In the genomic region with DNA sequence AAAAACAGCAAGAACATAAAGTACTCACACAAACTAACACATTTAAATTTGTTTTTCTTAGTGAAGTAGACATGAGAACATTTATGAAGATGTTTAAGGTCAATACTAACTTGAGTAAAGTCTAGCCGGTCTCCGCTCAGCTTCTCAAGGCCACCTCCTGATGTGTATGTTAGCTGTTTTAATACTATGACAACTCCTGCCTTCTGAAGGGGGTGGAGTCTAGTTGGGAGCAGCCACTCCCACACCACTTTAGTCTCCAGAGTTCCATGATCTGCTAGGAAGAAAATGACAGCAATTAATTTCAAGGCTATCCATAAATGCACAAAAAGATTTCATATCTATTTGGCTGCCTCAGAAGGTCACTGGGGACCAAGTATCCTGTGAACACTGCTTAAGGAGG, we compare ENCODE assay signal across 20 cellular contexts. TPM values are rescaled to one million over a fixed set of nuclear protein-coding genes. Genes with fewer than 3 reads are reported as not detected.
DNase-seq lines count a peak whose midpoint lies in the region; ATAC-seq, FAIRE-seq and TF ChIP-seq lines count a peak whose summit lies in the region.
"Had no signal": no experiment of that assay in that cellular context is flagged by ENCODE, and none has a peak within 500 bp of the region (broad histone marks: within the 10 kb centered on the region; RNA-seq: fewer than 3 reads in every experiment).

Gene GSTA3 (minus strand): TSS at position 168 of the 400 bp plus-strand sequence. CDS start 3,864 bp downstream, outside the sequence.

- FAIRE-seq in D721Med (lab: Jason Lieb, UNC) = no peak

- H3K27me3 ChIP-seq in body of pancreas (no peaks in the 10 kb centered on the region), parathyroid adenoma (ENCODE audit: control insufficient read depth, insufficient read depth, low read length) (no peaks in the 10 kb centered on the region)

- no peak within 1 kb of the TSS for H3K9ac ChIP-seq in parathyroid adenoma

- H2AFZ ChIP-seq in parathyroid adenoma = peak within 1 kb of the TSS; percentile 43
- H2AFZ ChIP-seq: PC-9 had no signal

- peak; percentile 98 for ATAC-seq in body of pancreas
- ATAC-seq in HG03045 (IDR thresholded peaks at IDR 0.05; ENCODE audit: unreplicated experiment) = no peak
- ATAC-seq: T-cell had no signal

- H3K9me3 ChIP-seq in body of pancreas (no peaks in the 10 kb centered on the region), parathyroid adenoma (ENCODE audit: control insufficient read depth, low read length) (no peaks in the 10 kb centered on the region)

- H3K4me3 ChIP-seq in body of pancreas (no peak within 1 kb of the TSS), parathyroid adenoma (ENCODE audit: low read depth, low read length) (no peak within 1 kb of the TSS)
- H3K4me3 ChIP-seq: PC-9 had no signal

- no peak for TF ChIP-seq POLR2A in body of pancreas (IDR thresholded peaks at IDR 0.05)

- TF ChIP-seq CTCF in body of pancreas (IDR thresholded peaks at IDR 0.05) = no peak
- TF ChIP-seq CTCF in parathyroid adenoma (IDR thresholded peaks at IDR 0.05) = no peak
- no peak for TF ChIP-seq CTCF in D721Med (IDR thresholded peaks at IDR 0.05; ENCODE audit: insufficient read depth, missing control alignments)

- H3K36me3 ChIP-seq in body of pancreas (replicated peaks in 1 of 2; ENCODE audit: insufficient read depth in 1 of 2, low read depth in 2 of 2) (no peaks in the 10 kb centered on the region), parathyroid adenoma (ENCODE audit: control insufficient read depth, insufficient read depth, low read length) (no peaks in the 10 kb centered on the region)

- no peaks in the 10 kb centered on the region for H3K79me2 ChIP-seq in parathyroid adenoma

- WGBS in body of pancreas, 2 donors = 32 to 40% methylated on average over 2 of the region's 2 CpGs

- DNase-seq in GM03348 (ENCODE audit: low spot score) (peak; percentile 14), HT-29 (ENCODE audit: low spot score) (peak; percentile 12), body of pancreas (peak; percentile 54 to 70 (median 64)), D721Med (ENCODE audit: insufficient read length, low spot score) (no peak), amygdala (lab: John Stamatoyannopoulos, UW) (no peak)
- DNase-seq in NK-92 treated with Interleukin-12 subunit alpha and Interleukin-12 subunit beta, amount 100 ng/mL, for 24 hours (lab: John Stamatoyannopoulos, UW) = no peak
- DNase-seq: Calu3; CD4-positive, alpha-beta memory T cell; DMS79; NCI-H1417; NCI-H1930; NCI-H2171; NCI-H446 treated with DMSO at 0.1 percent for 48 hours; PC-9; T-cell had no signal

- H3K4me1 ChIP-seq in body of pancreas (peaks cover 15% of the 10 kb centered on the region), parathyroid adenoma (peaks cover 16% of the 10 kb centered on the region)

- intact Hi-C loops in body of pancreas (cut with DNase I) = no loop called here

- H3K27ac ChIP-seq in body of pancreas (peak within 1 kb of the TSS in 2 of 4 donors; percentile 25 to 53), parathyroid adenoma (peak within 1 kb of the TSS; percentile 81)
- H3K27ac ChIP-seq: PC-9 had no signal

- H3K4me2 ChIP-seq in parathyroid adenoma (ENCODE audit: low read length) = no peak within 1 kb of the TSS
- H3K4me2 ChIP-seq: PC-9 had no signal

RNA-seq across cellular contexts. Expression of gene GSTA3, which starts in this region (rescaled TPM):
- total RNA-seq in HT-29 (2014; rRNA removed; shearing (Covaris generic)) = not detected in 2 replicates
- not detected for total RNA-seq in body of pancreas
- total RNA-seq: Calu3; CD4-positive, alpha-beta memory T cell; G401; HFFc6; HT1080; PC-9; T-cell had no signal

Comparison
In these comparisons a context has a peak if more than half of its experiments do, and no peak if none do; other contexts are left out.
1. Peak in DNase-seq in HT-29; RNA of the gene not detected or under 1 TPM.
2. Peak in DNase-seq and ATAC-seq in body of pancreas; RNA of the gene not detected or under 1 TPM.